ENCODE assay signal across 1 cellular context in genomic region chr14:53599221-53599945, GRCh38.
TF ChIP-seq lines count a peak whose summit lies in the region.

No MANE protein-coding gene starts in this region.

TF ChIP-seq in IMR-90, 13 proteins besides CTCF, POLR2A, EP300 and RAD21 (continued from another document):
- TF ChIP-seq BHLHE40 (IDR thresholded peaks at IDR 0.05; ENCODE audit: low read depth, low read length): no peak
- no peak for TF ChIP-seq RFX5 (IDR thresholded peaks at IDR 0.05; ENCODE audit: low read depth, low read length)
- no peak for TF ChIP-seq NFE2L2 (IDR thresholded peaks at IDR 0.05; ENCODE audit: low read depth, low read length)
- TF ChIP-seq USF2 (IDR thresholded peaks at IDR 0.05; ENCODE audit: low read depth, low read length): no peak
- no peak for TF ChIP-seq MXI1 (IDR thresholded peaks at IDR 0.05; ENCODE audit: borderline replicate concordance, low read depth, low read length)
- no peak for TF ChIP-seq MAZ (IDR thresholded peaks at IDR 0.05; ENCODE audit: borderline replicate concordance, low read depth, low read length)
- no peak for TF ChIP-seq FOS (IDR thresholded peaks at IDR 0.05; ENCODE audit: low read depth, low read length)
- TF ChIP-seq RCOR1 (IDR thresholded peaks at IDR 0.05; ENCODE audit: insufficient replicate concordance, low read length): no peak
